In the genomic region with DNA sequence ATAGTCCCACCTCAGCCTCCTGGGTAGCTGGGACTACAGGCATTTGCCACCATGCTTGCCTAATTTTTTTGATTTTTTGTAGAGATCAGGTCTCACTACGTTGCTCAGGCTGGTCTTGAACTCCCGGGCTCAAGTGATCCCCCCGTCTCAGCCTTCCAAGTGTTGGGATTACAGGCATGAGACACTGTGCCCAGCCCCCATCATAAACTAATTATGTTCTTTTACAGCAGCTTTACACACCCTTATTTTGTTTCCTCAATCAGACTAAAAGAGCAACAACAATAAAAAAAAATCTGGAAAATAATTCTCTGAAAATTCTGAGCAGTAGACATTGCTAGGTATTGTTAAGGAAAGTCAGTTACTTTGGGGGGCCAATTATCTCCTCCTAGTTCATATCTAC, we compare ENCODE assay signal across 10 cellular contexts.
"Had no signal": no experiment of that assay in that cellular context is flagged by ENCODE, and none has a peak within 500 bp of the region (broad histone marks: within the 10 kb centered on the region; RNA-seq: fewer than 3 reads in every experiment).

No MANE protein-coding gene starts in this region.

- H3K9me3 Mint-ChIP-seq: activated naive CD4-positive, alpha-beta T cell treated with anti-CD3 and anti-CD28 coated beads, Interleukin-2, amount 50 U/mL, for 24 hours; activated T-cell treated with anti-CD3 and anti-CD28 coated beads, Interleukin-2, amount 50 U/mL, for 24 hours; nephron had no signal

- H3K36me3 Mint-ChIP-seq: activated CD8-positive, alpha-beta memory T cell treated with anti-CD3 and anti-CD28 coated beads, Interleukin-2, amount 10 ng/mL, durations not matched to agents 7 days and 5 days; activated naive CD4-positive, alpha-beta T cell treated with anti-CD3 and anti-CD28 coated beads, Interleukin-2, amount 50 U/mL, for 24 hours had no signal

- H3K36me3 ChIP-seq: tibial artery had no signal

- DNase-seq: activated CD4-positive, alpha-beta T cell treated with anti-CD3 and anti-CD28 coated beads, Interleukin-2, amount 50 U/mL, for 48 hours; activated CD4-positive, CD25-positive, alpha-beta regulatory T cell treated with anti-CD3 and anti-CD28 coated beads, Interleukin-2, amount 50 U/mL, for 72 hours; activated CD8-positive, alpha-beta memory T cell treated with anti-CD3 and anti-CD28 coated beads, Interleukin-2, amount 10 ng/mL, durations not matched to agents 7 days and 5 days; activated effector memory CD4-positive, alpha-beta T cell treated with Interleukin-2 at 50 U/mL for 16 hours; activated T-cell treated with anti-CD3 and anti-CD28 coated beads, Interleukin-2, amount 50 U/mL, for 24 hours; dorsolateral prefrontal cortex; occipital lobe; tibial artery had no signal

- H3K27me3 ChIP-seq: dorsolateral prefrontal cortex, tibial artery had no signal

- H3K4me1 Mint-ChIP-seq: activated naive CD4-positive, alpha-beta T cell treated with anti-CD3 and anti-CD28 coated beads, Interleukin-2, amount 50 U/mL, for 24 hours had no signal

- H3K27ac Mint-ChIP-seq: activated CD8-positive, alpha-beta memory T cell treated with anti-CD3 and anti-CD28 coated beads, Interleukin-2, amount 10 ng/mL, durations not matched to agents 7 days and 5 days; activated naive CD4-positive, alpha-beta T cell treated with anti-CD3 and anti-CD28 coated beads, Interleukin-2, amount 50 U/mL, for 24 hours; activated T-cell treated with anti-CD3 and anti-CD28 coated beads, Interleukin-2, amount 50 U/mL, for 24 hours had no signal

- H3K27ac ChIP-seq: tibial artery had no signal

- H3K4me3 ChIP-seq: dorsolateral prefrontal cortex, tibial artery had no signal

- H3K4me3 Mint-ChIP-seq: activated CD8-positive, alpha-beta memory T cell treated with anti-CD3 and anti-CD28 coated beads, Interleukin-2, amount 10 ng/mL, durations not matched to agents 7 days and 5 days; activated naive CD4-positive, alpha-beta T cell treated with anti-CD3 and anti-CD28 coated beads, Interleukin-2, amount 50 U/mL, for 24 hours; activated T-cell treated with anti-CD3 and anti-CD28 coated beads, Interleukin-2, amount 50 U/mL, for 24 hours; nephron had no signal

- H3K9me3 ChIP-seq: tibial artery had no signal

- ATAC-seq: activated CD8-positive, alpha-beta memory T cell treated with anti-CD3 and anti-CD28 coated beads, Interleukin-2, amount 10 ng/mL, durations not matched to agents 7 days and 5 days had no signal
